In genomic region chr18:55739488-55739887, GRCh38 we compare ENCODE assay signal across 32 cellular contexts.
"Had no signal": no experiment of that assay in that cellular context is flagged by ENCODE, and none has a peak within 500 bp of the region (broad histone marks: within the 10 kb centered on the region; RNA-seq: fewer than 3 reads in every experiment).

No MANE protein-coding gene starts in this region.

- H3K36me3 ChIP-seq: adrenal gland, ascending aorta, brain microvascular endothelial cell, breast epithelium, cardiac muscle cell had no signal

- FAIRE-seq: bronchial epithelial cell had no signal

- ATAC-seq: activated naive CD4-positive, alpha-beta T cell treated with anti-CD3 and anti-CD28 coated beads, Interleukin-2, amount 50 U/mL, for 72 hours; activated naive CD8-positive, alpha-beta T cell treated with anti-CD3 and anti-CD28 coated beads, Interleukin-2, amount 50 U/mL, for 24 hours; activated T-cell treated with anti-CD3 and anti-CD28 coated beads, Interleukin-2, amount 50 U/mL, for 4 hours; activated T-cell treated with anti-CD3 and anti-CD28 coated beads, Interleukin-2, amount 50 U/mL, for 72 hours; activated T-helper 17 cell treated with anti-CD3 and anti-CD28 coated beads, Interleukin-2, amount 50 U/mL, for 72 hours; body of pancreas had no signal

- H3K9me3 ChIP-seq: adrenal gland, ascending aorta, body of pancreas, breast epithelium had no signal

- H3K4me1 ChIP-seq: adrenal gland, ascending aorta, body of pancreas, breast epithelium had no signal

- DNase-seq: activated effector memory CD4-positive, alpha-beta T cell treated with anti-CD3 and anti-CD28 coated beads, Interleukin-2, amount 50 U/mL, for 16 hours; activated effector memory CD4-positive, alpha-beta T cell treated with Interleukin-2 at 50 U/mL for 16 hours; activated gamma-delta T cell; activated gamma-delta T cell treated with Interleukin-2 at 50 U/mL for 16 hours; activated naive CD4-positive, alpha-beta T cell; activated naive CD4-positive, alpha-beta T cell treated with anti-CD3 and anti-CD28 coated beads for 36 hours; activated naive CD4-positive, alpha-beta T cell treated with anti-CD3 and anti-CD28 coated beads, Interleukin-2, amount 10 ng/mL, durations not matched to agents 7 days and 5 days; activated naive CD4-positive, alpha-beta T cell treated with anti-CD3 and anti-CD28 coated beads, Interleukin-2, amount 50 U/mL, for 16 hours; activated naive CD8-positive, alpha-beta T cell treated with anti-CD3 and anti-CD28 coated beads for 36 hours; activated naive CD8-positive, alpha-beta T cell treated with anti-CD3 and anti-CD28 coated beads, Interleukin-2, amount 10 ng/mL, durations not matched to agents 7 days and 5 days; activated naive CD8-positive, alpha-beta T cell treated with anti-CD3 and anti-CD28 coated beads, Interleukin-2, amount 50 U/mL, for 24 hours; activated T-cell treated with anti-CD3 and anti-CD28 coated beads, Interleukin-2, amount 50 U/mL, for 1 hour; activated T-cell treated with anti-CD3 and anti-CD28 coated beads, Interleukin-2, amount 50 U/mL, for 24 hours; activated T-cell treated with anti-CD3 and anti-CD28 coated beads, Interleukin-2, amount 50 U/mL, for 4 hours; activated T-cell treated with anti-CD3 and anti-CD28 coated beads, Interleukin-2, amount 50 U/mL, for 48 hours; activated T-cell treated with anti-CD3 and anti-CD28 coated beads, Interleukin-2, amount 50 U/mL, for 72 hours; adrenal gland; amniotic stem cell; amygdala; anterior cingulate cortex; aorta; body of pancreas; brain microvascular endothelial cell; caudate nucleus; central memory CD4-positive, alpha-beta T cell; cerebellar nuclear complex had no signal

- H3K27me3 ChIP-seq: adrenal gland, ascending aorta, body of pancreas, brain microvascular endothelial cell, breast epithelium had no signal

- H3K27ac ChIP-seq: adrenal gland, ascending aorta, body of pancreas, brain microvascular endothelial cell, breast epithelium, cardiac muscle cell had no signal

- H3K4me3 ChIP-seq: adrenal gland, ascending aorta, body of pancreas, breast epithelium, cardiac muscle cell had no signal
